8 cellular contexts compared by ENCODE assay signal in the genomic region with DNA sequence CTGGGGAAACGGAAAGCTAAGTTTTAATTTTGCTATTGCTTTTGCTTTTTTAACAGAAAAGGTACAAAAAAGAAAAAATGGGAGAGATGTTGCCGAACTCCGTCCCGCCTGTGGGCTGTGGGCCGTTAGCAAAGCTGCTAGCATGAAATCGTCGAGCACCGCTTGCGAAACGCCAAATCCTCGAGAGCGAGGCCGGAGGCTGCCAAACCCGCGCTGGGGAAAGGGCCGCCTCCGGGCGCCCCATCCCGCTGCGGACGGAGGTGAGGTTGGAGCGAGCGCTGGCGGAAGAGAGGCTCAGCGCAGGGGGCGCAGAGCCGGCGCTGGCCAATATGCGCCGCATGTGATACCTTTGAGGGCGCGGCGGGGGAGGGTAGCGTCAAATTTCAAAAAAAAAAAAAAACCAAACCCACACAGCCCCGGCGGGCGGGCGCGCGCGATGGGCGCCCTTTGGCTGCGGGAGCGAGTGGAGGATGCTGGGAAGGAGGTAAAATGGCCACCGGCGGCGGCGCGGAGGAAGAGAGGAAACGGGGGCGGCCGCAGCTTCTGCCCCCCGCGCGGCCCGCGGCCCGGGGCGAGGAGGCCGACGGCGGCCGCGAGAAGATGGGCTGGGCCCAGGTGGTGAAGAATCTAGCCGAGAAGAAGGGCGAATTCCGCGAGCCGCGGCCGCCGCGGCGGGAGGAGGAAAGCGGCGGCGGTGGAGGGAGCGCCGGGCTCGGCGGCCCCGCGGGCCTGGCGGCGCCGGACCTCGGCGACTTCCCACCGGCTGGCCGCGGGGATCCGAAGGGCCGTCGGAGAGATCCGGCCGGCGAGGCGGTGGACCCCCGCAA. TPM values are rescaled to one million over a fixed set of nuclear protein-coding genes. Genes with fewer than 3 reads are reported as not detected.
DNase-seq lines count a peak whose midpoint lies in the region; ATAC-seq and TF ChIP-seq lines count a peak whose summit lies in the region.

A gene with protein sequence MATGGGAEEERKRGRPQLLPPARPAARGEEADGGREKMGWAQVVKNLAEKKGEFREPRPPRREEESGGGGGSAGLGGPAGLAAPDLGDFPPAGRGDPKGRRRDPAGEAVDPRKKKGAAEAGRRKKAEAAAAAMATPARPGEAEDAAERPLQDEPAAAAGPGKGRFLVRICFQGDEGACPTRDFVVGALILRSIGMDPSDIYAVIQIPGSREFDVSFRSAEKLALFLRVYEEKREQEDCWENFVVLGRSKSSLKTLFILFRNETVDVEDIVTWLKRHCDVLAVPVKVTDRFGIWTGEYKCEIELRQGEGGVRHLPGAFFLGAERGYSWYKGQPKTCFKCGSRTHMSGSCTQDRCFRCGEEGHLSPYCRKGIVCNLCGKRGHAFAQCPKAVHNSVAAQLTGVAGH (plus strand): TSS at position 473 of the 827 bp plus-strand sequence. CDS start 17 bp downstream, at position 490.

- ATAC-seq in CD4-positive, CD25-positive, alpha-beta regulatory T cell (ENCODE audit: low read depth in 2 of 2), result peak; percentile 86
- ATAC-seq in GM19351 (IDR thresholded peaks at IDR 0.05; ENCODE audit: unreplicated experiment), result peak; percentile 81
- ATAC-seq in HG03521 (IDR thresholded peaks at IDR 0.05; ENCODE audit: unreplicated experiment), result peak; percentile 81

- peak within 1 kb of the TSS; percentile 98 to 99 (median 99) for H3K27ac Mint-ChIP-seq in CD4-positive, CD25-positive, alpha-beta regulatory T cell

- peak within 1 kb of the TSS; percentile 82 to 83 for H3K9ac ChIP-seq in liver (ENCODE audit: low read depth in 1 of 2, low read length in 2 of 2)

- under 1% methylated on average over 99 of the region's 99 CpGs for WGBS in liver

- H3K4me1 Mint-ChIP-seq in CD4-positive, CD25-positive, alpha-beta regulatory T cell, result peaks cover 18 to 58% (median 42%) of the 10 kb centered on the region in 4 donors

- H3K36me3 Mint-ChIP-seq in CD4-positive, CD25-positive, alpha-beta regulatory T cell, result peaks cover 4% of the 10 kb centered on the region

- H3K27ac ChIP-seq in CD4-positive, CD25-positive, alpha-beta regulatory T cell (ENCODE audit: insufficient read depth, low read length, poor library complexity, severe bottlenecking), result peak within 1 kb of the TSS; percentile 83
- H3K27ac ChIP-seq in liver (ENCODE audit: low read depth in 1 of 2, low read length in 2 of 2), result peak within 1 kb of the TSS; percentile 79 to 95

- no peaks in the 10 kb centered on the region for H3K9me3 ChIP-seq in CD4-positive, CD25-positive, alpha-beta regulatory T cell (ENCODE audit: control insufficient read depth in 2 of 2, low read length in 2 of 2)
- no peaks in the 10 kb centered on the region for H3K9me3 ChIP-seq in liver (ENCODE audit: control insufficient read depth in 4 of 4, low read length in 3 of 4)

- H3K36me3 ChIP-seq in CD4-positive, CD25-positive, alpha-beta regulatory T cell (ENCODE audit: control insufficient read depth, insufficient read depth, low read length), result peaks cover 8% of the 10 kb centered on the region
- H3K36me3 ChIP-seq in liver (ENCODE audit: control insufficient read depth in 4 of 4, insufficient read depth in 3 of 4, low read depth in 1 of 4, low read length in 3 of 4), result peaks cover 0 to 4% (median 0%) of the 10 kb centered on the region in 4 donors

- no peaks in the 10 kb centered on the region for H3K9me3 Mint-ChIP-seq in CD4-positive, CD25-positive, alpha-beta regulatory T cell

- TF ChIP-seq CTCF in liver (IDR thresholded peaks at IDR 0.05; ENCODE audit: low read depth, low read length, missing input control), result peak; percentile 4

- no peaks in the 10 kb centered on the region for H3K27me3 ChIP-seq in CD4-positive, CD25-positive, alpha-beta regulatory T cell (ENCODE audit: control insufficient read depth, insufficient read depth, low read length)
- no peaks in the 10 kb centered on the region for H3K27me3 ChIP-seq in liver (ENCODE audit: control insufficient read depth in 4 of 4, insufficient read depth in 4 of 4, low read length in 3 of 4)

- H3K27me3 Mint-ChIP-seq in CD4-positive, CD25-positive, alpha-beta regulatory T cell, result peaks cover 8% of the 10 kb centered on the region

- H3K4me3 ChIP-seq in CD4-positive, CD25-positive, alpha-beta regulatory T cell (ENCODE audit: low read depth, low read length), result peak within 1 kb of the TSS; percentile 89
- peak within 1 kb of the TSS; percentile 85 to 92 (median 85) for H3K4me3 ChIP-seq in liver (ENCODE audit: low read depth in 1 of 3, low read length in 3 of 3)

- TF ChIP-seq RAD21 in liver (IDR thresholded peaks at IDR 0.05), result peak in 1 of 2 donors; percentile 45

- H3K4me1 ChIP-seq in CD4-positive, CD25-positive, alpha-beta regulatory T cell (ENCODE audit: control insufficient read depth, insufficient read depth, low read length, poor library complexity, severe bottlenecking), result peaks cover 31% of the 10 kb centered on the region
- peaks cover 0 to 35% (median 27%) of the 10 kb centered on the region in 4 donors for H3K4me1 ChIP-seq in liver (ENCODE audit: control insufficient read depth in 4 of 4, insufficient read depth in 4 of 4, low read length in 3 of 4)

- H3K4me3 Mint-ChIP-seq in CD4-positive, CD25-positive, alpha-beta regulatory T cell, result peak within 1 kb of the TSS; percentile 95 to 100 (median 99)

- peak; percentile 74 to 94 (median 84) for DNase-seq in CD4-positive, CD25-positive, alpha-beta regulatory T cell
- DNase-seq in NCI-H69 (lab: John Stamatoyannopoulos, UW), result peak; percentile 97
- peak; percentile 78 to 82 for DNase-seq in activated CD4-positive, alpha-beta T cell treated with anti-CD3 and anti-CD28 coated beads, Interleukin-2, amount 50 U/mL, for 4 hours
- DNase-seq in dermis microvascular lymphatic vessel endothelial cell (ENCODE audit: low read depth in 2 of 2), result peak; percentile 71 to 90
- peak; percentile 85 for DNase-seq in stimulated activated CD4-positive, alpha-beta T cell treated with anti-CD3 and anti-CD28 coated beads, Interleukin-4, amount 100 ng/mL, for 24 hours

TF ChIP-seq in liver, 16 proteins besides CTCF, POLR2A, EP300 and RAD21 (continues in another document):
- TF ChIP-seq TAF1 (conservative IDR thresholded peaks at IDR 0.05) (peak; percentile 87), SP1 (IDR thresholded peaks at IDR 0.05) (peak; percentile 69), JUND (IDR thresholded peaks at IDR 0.05) (no peak), NR2F2 (IDR thresholded peaks at IDR 0.05) (peak; percentile 51), FOXA2 (IDR thresholded peaks at IDR 0.05) (no peak), FOXA1 (IDR thresholded peaks at IDR 0.05) (no peak), RXRA (IDR thresholded peaks at IDR 0.05) (peak; percentile 48 to 53), YY1 (IDR thresholded peaks at IDR 0.05) (peak; percentile 98)
- TF ChIP-seq, protein P1, sequence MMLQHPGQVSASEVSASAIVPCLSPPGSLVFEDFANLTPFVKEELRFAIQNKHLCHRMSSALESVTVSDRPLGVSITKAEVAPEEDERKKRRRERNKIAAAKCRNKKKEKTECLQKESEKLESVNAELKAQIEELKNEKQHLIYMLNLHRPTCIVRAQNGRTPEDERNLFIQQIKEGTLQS (IDR thresholded peaks at IDR 0.05), result peak; percentile 30
- TF ChIP-seq, protein P2, sequence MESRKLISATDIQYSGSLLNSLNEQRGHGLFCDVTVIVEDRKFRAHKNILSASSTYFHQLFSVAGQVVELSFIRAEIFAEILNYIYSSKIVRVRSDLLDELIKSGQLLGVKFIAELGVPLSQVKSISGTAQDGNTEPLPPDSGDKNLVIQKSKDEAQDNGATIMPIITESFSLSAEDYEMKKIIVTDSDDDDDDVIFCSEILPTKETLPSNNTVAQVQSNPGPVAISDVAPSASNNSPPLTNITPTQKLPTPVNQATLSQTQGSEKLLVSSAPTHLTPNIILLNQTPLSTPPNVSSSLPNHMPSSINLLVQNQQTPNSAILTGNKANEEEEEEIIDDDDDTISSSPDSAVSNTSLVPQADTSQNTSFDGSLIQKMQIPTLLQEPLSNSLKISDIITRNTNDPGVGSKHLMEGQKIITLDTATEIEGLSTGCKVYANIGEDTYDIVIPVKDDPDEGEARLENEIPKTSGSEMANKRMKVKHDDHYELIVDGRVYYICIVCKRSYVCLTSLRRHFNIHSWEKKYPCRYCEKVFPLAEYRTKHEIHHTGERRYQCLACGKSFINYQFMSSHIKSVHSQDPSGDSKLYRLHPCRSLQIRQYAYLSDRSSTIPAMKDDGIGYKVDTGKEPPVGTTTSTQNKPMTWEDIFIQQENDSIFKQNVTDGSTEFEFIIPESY (IDR thresholded peaks at IDR 0.05), result peak; percentile 66
- TF ChIP-seq, protein P3, sequence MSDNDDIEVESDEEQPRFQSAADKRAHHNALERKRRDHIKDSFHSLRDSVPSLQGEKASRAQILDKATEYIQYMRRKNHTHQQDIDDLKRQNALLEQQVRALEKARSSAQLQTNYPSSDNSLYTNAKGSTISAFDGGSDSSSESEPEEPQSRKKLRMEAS (IDR thresholded peaks at IDR 0.05), result peak; percentile 17
- TF ChIP-seq, protein P4, sequence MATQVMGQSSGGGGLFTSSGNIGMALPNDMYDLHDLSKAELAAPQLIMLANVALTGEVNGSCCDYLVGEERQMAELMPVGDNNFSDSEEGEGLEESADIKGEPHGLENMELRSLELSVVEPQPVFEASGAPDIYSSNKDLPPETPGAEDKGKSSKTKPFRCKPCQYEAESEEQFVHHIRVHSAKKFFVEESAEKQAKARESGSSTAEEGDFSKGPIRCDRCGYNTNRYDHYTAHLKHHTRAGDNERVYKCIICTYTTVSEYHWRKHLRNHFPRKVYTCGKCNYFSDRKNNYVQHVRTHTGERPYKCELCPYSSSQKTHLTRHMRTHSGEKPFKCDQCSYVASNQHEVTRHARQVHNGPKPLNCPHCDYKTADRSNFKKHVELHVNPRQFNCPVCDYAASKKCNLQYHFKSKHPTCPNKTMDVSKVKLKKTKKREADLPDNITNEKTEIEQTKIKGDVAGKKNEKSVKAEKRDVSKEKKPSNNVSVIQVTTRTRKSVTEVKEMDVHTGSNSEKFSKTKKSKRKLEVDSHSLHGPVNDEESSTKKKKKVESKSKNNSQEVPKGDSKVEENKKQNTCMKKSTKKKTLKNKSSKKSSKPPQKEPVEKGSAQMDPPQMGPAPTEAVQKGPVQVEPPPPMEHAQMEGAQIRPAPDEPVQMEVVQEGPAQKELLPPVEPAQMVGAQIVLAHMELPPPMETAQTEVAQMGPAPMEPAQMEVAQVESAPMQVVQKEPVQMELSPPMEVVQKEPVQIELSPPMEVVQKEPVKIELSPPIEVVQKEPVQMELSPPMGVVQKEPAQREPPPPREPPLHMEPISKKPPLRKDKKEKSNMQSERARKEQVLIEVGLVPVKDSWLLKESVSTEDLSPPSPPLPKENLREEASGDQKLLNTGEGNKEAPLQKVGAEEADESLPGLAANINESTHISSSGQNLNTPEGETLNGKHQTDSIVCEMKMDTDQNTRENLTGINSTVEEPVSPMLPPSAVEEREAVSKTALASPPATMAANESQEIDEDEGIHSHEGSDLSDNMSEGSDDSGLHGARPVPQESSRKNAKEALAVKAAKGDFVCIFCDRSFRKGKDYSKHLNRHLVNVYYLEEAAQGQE (IDR thresholded peaks at IDR 0.05), result peak; percentile 82

RNA-seq across cellular contexts. Expression of the gene that starts here (rescaled TPM):
- total RNA-seq in CD4-positive, CD25-positive, alpha-beta regulatory T cell, result 19.7 TPM
- polyA plus RNA-seq in CD4-positive, CD25-positive, alpha-beta regulatory T cell, result 10 to 100 TPM in 1 of 4 donors, 1 to 10 TPM in 3; 5.9 to 12.7 (median 7.9) TPM
- total RNA-seq in dermis microvascular lymphatic vessel endothelial cell, result 15.8 and 18.8 TPM in 2 replicates
- 10 to 100 TPM in 1 of 2 donors, 1 to 10 TPM in 1; 6.2 to 22.1 TPM for total RNA-seq in liver
- polyA plus RNA-seq in liver, result 1 to 10 TPM; 2.4 to 5.0 TPM

Comparison
In these comparisons a context has a peak if more than half of its experiments do, and no peak if none do; other contexts are left out.
1. Peak in every context shown above with its lines: DNase-seq, ATAC-seq, H3K4me3 ChIP-seq and H3K27ac ChIP-seq.